In the genomic region with DNA sequence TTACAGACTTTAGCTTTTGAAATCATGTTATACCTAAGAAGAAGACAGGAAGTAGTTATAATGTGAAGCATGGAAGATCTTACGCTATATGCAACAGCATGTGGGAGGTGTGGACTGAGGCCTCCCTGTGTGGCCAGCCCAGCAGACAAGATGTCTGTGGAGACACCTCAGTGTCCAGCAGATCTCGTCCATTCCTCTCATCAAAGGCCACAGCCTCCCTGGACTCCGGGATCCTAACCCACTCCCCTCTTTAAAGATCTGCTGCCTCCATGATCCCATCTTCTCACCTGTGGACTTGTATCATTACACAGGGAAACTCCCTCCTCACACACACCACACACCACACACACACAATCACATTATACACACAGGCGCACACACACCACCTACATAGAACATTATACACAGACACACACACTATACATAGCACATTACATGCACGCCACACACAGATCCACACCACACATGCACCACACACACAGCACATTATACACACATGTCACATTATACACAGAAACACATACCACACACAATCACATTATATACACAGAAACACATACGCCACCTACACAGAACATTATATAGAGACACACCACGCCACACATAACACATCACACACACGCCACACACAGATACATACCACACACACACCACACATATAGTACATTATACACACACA, we compare ENCODE assay signal across 15 cellular contexts.
A peak's percentile ranks its signal among the peaks of the same experiment; 100 is the strongest.
DNase-seq lines count a peak whose midpoint lies in the region; ATAC-seq and TF ChIP-seq lines count a peak whose summit lies in the region.
"Had no signal": no experiment of that assay in that cellular context is flagged by ENCODE, and none has a peak within 500 bp of the region (broad histone marks: within the 10 kb centered on the region; RNA-seq: fewer than 3 reads in every experiment).

No MANE protein-coding gene starts in this region.

- peak overlapping the region; percentile 15 for H3K4me2 ChIP-seq in fibroblast of lung (ENCODE audit: extremely low read depth, insufficient read depth, low read length)
- H3K4me2 ChIP-seq: A549 had no signal

- H4K20me1 ChIP-seq in fibroblast of lung (ENCODE audit: control insufficient read depth, extremely low read depth, insufficient read depth, low read length), result no peaks in the 10 kb centered on the region

- no peaks in the 10 kb centered on the region for H3K79me2 ChIP-seq in fibroblast of lung (ENCODE audit: control insufficient read depth, insufficient read depth, low read length)

- peaks cover 31% of the 10 kb centered on the region for H3K4me1 ChIP-seq in fibroblast of lung (ENCODE audit: control insufficient read depth, extremely low read depth, insufficient read depth, low read length)

- intact Hi-C loops in Right ventricle myocardium inferior (cut with DNase I) (loop anchor here (5.0 kb wide), 1 partner anchor 92 kb away; no protein-coding TSS in a partner anchor), left ventricle myocardium superior (cut with micrococcal nuclease) (no loop called here), posterior vena cava (cut with DNase I) (loop anchor here in 1 of 2 donors (10.0 kb wide), 1 partner anchor 90 kb away; a partner anchor contains a TSS)

- DNase-seq in Right ventricle myocardium inferior (ENCODE audit: missing footprints) (peak; percentile 48), left ventricle myocardium superior (no peak), fibroblast of lung (ENCODE audit: low read depth in 2 of 2) (no peak), posterior vena cava (ENCODE audit: low spot score) (peak; percentile 52), epidermal melanocyte (ENCODE audit: insufficient read length, low spot score) (no peak), HK-2 (ENCODE audit: unreplicated experiment) (no peak), kidney tubule cell (ENCODE audit: low spot score) (no peak), NCI-H1436 treated with DMSO at 0.1 percent for 48 hours (lab: John Stamatoyannopoulos, UW) (no peak)
- DNase-seq: activated CD4-positive, alpha-beta T cell treated with anti-CD3 and anti-CD28 coated beads for 36 hours; activated naive CD8-positive, alpha-beta T cell treated with anti-CD3 and anti-CD28 coated beads, Interleukin-2, amount 50 U/mL, for 24 hours; GF-D8; lower lobe of right lung; NCI-H2029 treated with DMSO at 0.1 percent for 48 hours; RPMI8226 had no signal

- no peak for TF ChIP-seq CTCF in fibroblast of lung (conservative IDR thresholded peaks at IDR 0.05 in 1 of 2, IDR thresholded peaks at IDR 0.05 in 1 of 2; ENCODE audit: low read depth in 1 of 2, low read length in 2 of 2)

- H3K9ac ChIP-seq in fibroblast of lung (ENCODE audit: insufficient read depth, low read length), result peak overlapping the region; percentile 14

- peak overlapping the region; percentile 86 for H3K27ac ChIP-seq in fibroblast of lung (ENCODE audit: insufficient read depth, low read length)
- H3K27ac ChIP-seq: A549 had no signal

- ATAC-seq in Right ventricle myocardium inferior (no peak), left ventricle myocardium superior (no peak)
- ATAC-seq: A549; activated CD4-positive, alpha-beta T cell treated with anti-CD3 and anti-CD28 coated beads for 36 hours; activated naive CD8-positive, alpha-beta T cell treated with anti-CD3 and anti-CD28 coated beads, Interleukin-2, amount 50 U/mL, for 24 hours; lower lobe of right lung had no signal

- H2AFZ ChIP-seq in fibroblast of lung (ENCODE audit: low read length), result no peak overlapping the region

- H3K9me3 ChIP-seq in fibroblast of lung (ENCODE audit: control insufficient read depth, insufficient read depth, low read depth, low read length), result no peaks in the 10 kb centered on the region
- H3K9me3 ChIP-seq: A549, lower lobe of right lung had no signal

- H3K27me3 ChIP-seq in fibroblast of lung (ENCODE audit: control insufficient read depth, insufficient read depth, low read length), result no peaks in the 10 kb centered on the region

- H3K36me3 ChIP-seq in fibroblast of lung (ENCODE audit: control insufficient read depth, insufficient read depth, low read length), result peaks cover 17% of the 10 kb centered on the region

- no peak overlapping the region for H3K4me3 ChIP-seq in fibroblast of lung (replicated peaks in 1 of 4; ENCODE audit: control extremely low read depth in 1 of 4, insufficient read depth in 1 of 4, low read depth in 3 of 4, low read length in 4 of 4)
- H3K4me3 ChIP-seq: A549, lower lobe of right lung had no signal

Comparison
In these comparisons a context has a peak if more than half of its experiments do, and no peak if none do; other contexts are left out.
1. DNase-seq: peak in Right ventricle myocardium inferior (single experiment) and posterior vena cava (single experiment); none in left ventricle myocardium superior (single experiment), fibroblast of lung (0 of 2), epidermal melanocyte (single experiment), HK-2 (single experiment), kidney tubule cell (single experiment) and NCI-H1436 treated with DMSO at 0.1 percent for 48 hours (single experiment).